ENCODE assay signal across 20 cellular contexts in the genomic region with DNA sequence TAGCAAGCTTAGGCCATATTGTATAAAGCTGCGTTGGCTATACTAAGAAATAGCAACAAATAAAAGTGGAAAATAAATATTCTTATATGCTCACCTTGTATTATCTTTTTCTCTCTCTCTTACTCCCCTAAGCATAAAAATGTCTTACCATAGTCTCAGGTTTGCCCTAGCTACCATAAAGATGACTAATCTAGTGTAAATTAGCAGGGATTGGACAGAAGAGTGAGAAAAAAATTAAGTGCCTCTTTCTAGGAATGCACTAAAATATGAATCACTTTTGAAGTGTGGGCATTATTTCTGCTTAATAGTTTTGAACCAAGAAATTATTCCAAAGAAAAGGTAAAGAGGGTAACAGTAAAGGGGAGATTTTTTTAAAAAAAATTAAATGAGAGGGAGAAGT.
DNase-seq lines count a peak whose midpoint lies in the region; ATAC-seq and TF ChIP-seq lines count a peak whose summit lies in the region.
"Had no signal": no experiment of that assay in that cellular context is flagged by ENCODE, and none has a peak within 500 bp of the region (broad histone marks: within the 10 kb centered on the region; RNA-seq: fewer than 3 reads in every experiment).

No MANE protein-coding gene starts in this region.

- no peaks in the 10 kb centered on the region for H3K9me2 ChIP-seq in PC-3 (replicated peaks; ENCODE audit: low read length)

- 52 to 97% (median 95%) methylated on average over 1 of the region's 1 CpG for WGBS in stomach, 5 donors
- no CpG with 5 or more reads among the region's 1 CpG for WGBS in neuronal stem cell (ENCODE audit: extremely low coverage in 2 of 2, insufficient read length in 2 of 2, insufficient replicate concordance in 1 of 2), 2 donors

- intact Hi-C loops in PC-3 (cut with micrococcal nuclease) = no loop called here
- intact Hi-C loops in stomach (cut with DNase I; ENCODE audit: low total_unique reads) = no loop called here

- TF ChIP-seq EP300 in stomach (IDR thresholded peaks at IDR 0.05) = no peak

- peak; percentile 35 for DNase-seq in EH (ENCODE audit: low read depth)
- peak; percentile 29 for DNase-seq in PC-3
- DNase-seq in astrocyte of the hippocampus (ENCODE audit: low read depth, low spot score) = peak; percentile 16
- DNase-seq in kidney tubule cell (ENCODE audit: low spot score) = peak; percentile 17
- no peak for DNase-seq in stomach
- DNase-seq in stimulated activated CD4-positive, alpha-beta T cell treated with anti-CD3 and anti-CD28 coated beads, Interleukin-4, amount 100 ng/mL, for 4 hours = no peak
- no peak for DNase-seq in neuronal stem cell (ENCODE audit: low spot score)
- DNase-seq: CD4-positive, CD25-positive, alpha-beta regulatory T cell; IMR-90; MV-4-11; NCI-H1105 treated with DMSO at 0.1 percent for 48 hours; NCI-H1694; NCI-H2081 treated with DMSO at 0.1 percent for 48 hours; NCI-H2171 treated with DMSO at 0.1 percent for 48 hours; NCI-H446 treated with DMSO at 0.1 percent for 48 hours; NCI-H526 treated with DMSO at 0.1 percent for 48 hours; RPMI8226; SIG-M5; T-cell had no signal

- H3K4ac ChIP-seq in neuronal stem cell (ENCODE audit: low read length) = no peak overlapping the region

- H2BK5ac ChIP-seq in neuronal stem cell (ENCODE audit: low read length) = no peak overlapping the region

- peaks cover 21% of the 10 kb centered on the region for H3K4me1 ChIP-seq in PC-3 (ENCODE audit: insufficient read depth, low read length)
- no peaks in the 10 kb centered on the region for H3K4me1 ChIP-seq in stomach
- no peaks in the 10 kb centered on the region for H3K4me1 ChIP-seq in neuronal stem cell (ENCODE audit: control insufficient read depth in 2 of 2, insufficient read depth in 1 of 2, low read depth in 1 of 2, low read length in 2 of 2)

- no peak overlapping the region for H3K4me3 ChIP-seq in PC-3 (ENCODE audit: low read length)
- no peak overlapping the region for H3K4me3 ChIP-seq in stomach
- H3K4me3 ChIP-seq in neuronal stem cell (ENCODE audit: low read length in 2 of 2) = no peak overlapping the region

- TF ChIP-seq CTCF in PC-3 (conservative IDR thresholded peaks at IDR 0.05; ENCODE audit: low read depth, low read length) (no peak), stomach (IDR thresholded peaks at IDR 0.05) (no peak)

- ATAC-seq in PC-3 = peak; percentile 71
- ATAC-seq: T-cell had no signal

- no peaks in the 10 kb centered on the region for H3K79me1 ChIP-seq in neuronal stem cell (ENCODE audit: low read depth, low read length)

- no peaks in the 10 kb centered on the region for H3K79me2 ChIP-seq in PC-3 (ENCODE audit: low read length)

- H4K91ac ChIP-seq in neuronal stem cell (ENCODE audit: low read depth, low read length, poor library complexity) = no peak overlapping the region

- H2AFZ ChIP-seq in PC-3 (ENCODE audit: low read length) = no peak overlapping the region
- no peak overlapping the region for H2AFZ ChIP-seq in neuronal stem cell (ENCODE audit: low read length)

- H3K27me3 ChIP-seq in PC-3 (ENCODE audit: low read length) = no peaks in the 10 kb centered on the region
- H3K27me3 ChIP-seq in stomach = no peaks in the 10 kb centered on the region
- no peaks in the 10 kb centered on the region for H3K27me3 ChIP-seq in neuronal stem cell (ENCODE audit: control insufficient read depth in 3 of 3, insufficient read depth in 3 of 3, low read depth in 1 of 3, low read length in 3 of 3)

- H3K4me2 ChIP-seq in PC-3 (ENCODE audit: low read length) (0 out of 2 replicates have a peak overlapping the region, but pooled peaks have one; percentile 29), neuronal stem cell (ENCODE audit: insufficient read depth, low read length, poor library complexity, severe bottlenecking) (no peak overlapping the region)
- H3K4me2 ChIP-seq: KMS-11 had no signal

- POLR2A ChIA-PET in PC-3 (lab: Charles Lee; ENCODE audit: unreplicated experiment) = no interaction called here

- no peak for TF ChIP-seq POLR2A in stomach (IDR thresholded peaks at IDR 0.05)

- no peak overlapping the region for H2BK120ac ChIP-seq in neuronal stem cell (ENCODE audit: low read depth, low read length)

- H3K9ac ChIP-seq in PC-3 (ENCODE audit: low read length) = no peak overlapping the region
- H3K9ac ChIP-seq in neuronal stem cell (ENCODE audit: low read depth, low read length, poor library complexity) = no peak overlapping the region
- H3K9ac ChIP-seq: KMS-11 had no signal

- H2BK15ac ChIP-seq in neuronal stem cell (ENCODE audit: low read length) = no peak overlapping the region

- no peaks in the 10 kb centered on the region for H3K9me3 ChIP-seq in PC-3 (ENCODE audit: low read length)
- peaks cover 0 to 10% (median 0%) of the 10 kb centered on the region in 4 donors for H3K9me3 ChIP-seq in stomach
- no peaks in the 10 kb centered on the region for H3K9me3 ChIP-seq in neuronal stem cell (replicated peaks in 1 of 2; ENCODE audit: control insufficient read depth in 2 of 2, insufficient read depth in 1 of 2, low read depth in 1 of 2, low read length in 2 of 2)

- no peak overlapping the region for H2AK5ac ChIP-seq in neuronal stem cell (ENCODE audit: low read depth, low read length)

- H3F3A ChIP-seq in PC-3 (ENCODE audit: low read length, unreplicated experiment) = no peaks in the 10 kb centered on the region

- H3K18ac ChIP-seq in neuronal stem cell (ENCODE audit: low read length) = no peak overlapping the region

- no peaks in the 10 kb centered on the region for H3K36me3 ChIP-seq in PC-3 (ENCODE audit: low read depth, low read length)
- H3K36me3 ChIP-seq in stomach = no peaks in the 10 kb centered on the region
- no peaks in the 10 kb centered on the region for H3K36me3 ChIP-seq in neuronal stem cell (replicated peaks in 1 of 2; ENCODE audit: control insufficient read depth in 2 of 2, insufficient read depth in 2 of 2, low read length in 2 of 2)

- no peak overlapping the region for H3K23ac ChIP-seq in neuronal stem cell (ENCODE audit: low read depth, low read length, poor library complexity)

- CTCF ChIA-PET in PC-3 (lab: Charles Lee) = no interaction called here

- H4K8ac ChIP-seq in neuronal stem cell (ENCODE audit: low read depth, low read length) = no peak overlapping the region

- no peak overlapping the region for H3K14ac ChIP-seq in neuronal stem cell (ENCODE audit: low read length)

- no TSS peak for BruUV-seq in PC-3 (replicated peaks; lab: Mats Ljungman, UMichigan)

- H2BK12ac ChIP-seq in neuronal stem cell (ENCODE audit: low read length) = no peak overlapping the region

- H4K20me1 ChIP-seq in PC-3 (ENCODE audit: low read length) = no peaks in the 10 kb centered on the region

- H3K27ac ChIP-seq in PC-3 (ENCODE audit: low read length) (no peak overlapping the region), stomach (no peak overlapping the region), neuronal stem cell (replicated peaks; ENCODE audit: low read length) (no peak overlapping the region)
- H3K27ac ChIP-seq: KMS-11 had no signal

Comparison
In these comparisons a context has a peak if more than half of its experiments do, and no peak if none do; other contexts are left out.
1. DNase-seq: peak in EH (single experiment), PC-3 (single experiment), astrocyte of the hippocampus (single experiment) and kidney tubule cell (single experiment); none in stomach (single experiment), stimulated activated CD4-positive, alpha-beta T cell treated with anti-CD3 and anti-CD28 coated beads, Interleukin-4, amount 100 ng/mL, for 4 hours (0 of 2) and neuronal stem cell (single experiment).